ENCODE assay signal across 9 cellular contexts in the genomic region with DNA sequence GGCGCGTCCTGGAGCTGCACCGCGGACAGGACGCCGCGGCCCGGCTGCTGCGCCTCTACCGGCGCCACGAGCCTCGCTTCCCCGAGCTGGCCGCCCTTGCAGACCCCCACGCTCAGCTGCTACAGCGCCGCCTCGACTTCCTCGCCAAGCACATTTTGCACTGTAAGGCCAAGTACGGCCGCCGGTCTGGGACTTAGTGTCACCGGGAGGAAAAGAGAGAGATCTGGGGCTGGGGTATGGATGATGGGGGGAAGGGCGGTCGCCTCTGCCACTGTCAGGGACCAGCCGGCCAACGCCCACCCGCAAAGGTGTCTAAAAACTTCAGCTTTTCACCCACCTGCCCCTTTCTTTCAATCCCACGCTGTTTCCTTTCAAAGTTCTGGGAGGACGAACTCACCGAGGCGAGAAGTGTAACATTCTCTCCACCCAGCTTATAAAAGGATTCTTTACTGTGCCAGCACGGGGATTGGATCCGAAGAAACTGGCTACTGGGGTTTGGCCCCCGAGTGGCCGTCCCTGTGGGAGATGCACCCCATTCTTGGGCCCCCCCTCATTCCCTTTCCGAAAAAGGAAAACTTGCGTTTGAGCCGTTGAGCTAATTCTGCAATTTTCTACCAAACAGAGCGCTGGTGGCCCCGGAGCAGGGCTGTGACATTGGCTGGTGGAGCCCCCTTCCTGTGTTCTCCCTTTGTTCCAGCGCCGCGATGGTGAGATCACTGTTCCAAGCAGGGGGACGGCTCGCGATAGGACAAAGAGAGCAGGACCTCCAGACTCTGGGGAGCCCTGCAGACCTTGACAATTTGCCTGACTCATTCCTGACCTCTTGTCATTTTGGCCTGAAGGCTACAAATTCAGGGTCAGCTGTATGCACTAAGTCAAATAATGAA. TPM values are rescaled to one million over a fixed set of nuclear protein-coding genes. Genes with fewer than 3 reads are reported as not detected.
DNase-seq lines count a peak whose midpoint lies in the region; ATAC-seq, FAIRE-seq and TF ChIP-seq lines count a peak whose summit lies in the region.
"Had no signal": no experiment of that assay in that cellular context is flagged by ENCODE, and none has a peak within 500 bp of the region (broad histone marks: within the 10 kb centered on the region; RNA-seq: fewer than 3 reads in every experiment).

No MANE protein-coding gene starts in this region.

- no peaks in the 10 kb centered on the region for H3K9me3 ChIP-seq in endothelial cell of umbilical vein (replicated peaks; ENCODE audit: control insufficient read depth, insufficient read depth, low read length)
- no peaks in the 10 kb centered on the region for H3K9me3 ChIP-seq in muscle layer of colon (ENCODE audit: low read length)

- H3K4me3 ChIP-seq in endothelial cell of umbilical vein (replicated peaks in 1 of 3; ENCODE audit: insufficient read depth in 1 of 3, low read depth in 1 of 3, low read length in 3 of 3) (peak overlapping the region; percentile 54 to 75 (median 62)), muscle layer of colon (ENCODE audit: low read depth in 1 of 2, low read length in 2 of 2) (peak overlapping the region; percentile 24 to 53)

- peaks cover 21% of the 10 kb centered on the region for H3K79me2 ChIP-seq in endothelial cell of umbilical vein (ENCODE audit: control insufficient read depth, insufficient read depth, low read length)

- no peaks in the 10 kb centered on the region for H3K9me1 ChIP-seq in endothelial cell of umbilical vein (replicated peaks; ENCODE audit: control insufficient read depth, extremely low read depth, insufficient read depth, low read length)

- H4K20me1 ChIP-seq in endothelial cell of umbilical vein (replicated peaks; ENCODE audit: control insufficient read depth, extremely low read depth, insufficient read depth, low read length), result no peaks in the 10 kb centered on the region

- H3K27ac ChIP-seq in endothelial cell of umbilical vein (ENCODE audit: insufficient read depth, low read depth, low read length), result peak overlapping the region; percentile 92
- H3K27ac ChIP-seq in muscle layer of colon (ENCODE audit: low read depth, low read length), result no peak overlapping the region

- DNase-seq in NCI-H1105 treated with DMSO at 0.1 percent for 48 hours (lab: John Stamatoyannopoulos, UW) (peak; percentile 40), NCI-H1105 (lab: John Stamatoyannopoulos, UW) (no peak), SHP77 treated with DMSO at 0.1 percent for 48 hours (lab: John Stamatoyannopoulos, UW) (peak; percentile 35), endothelial cell of umbilical vein (ENCODE audit: low read depth, low spot score) (peak; percentile 43), NCI-H128 (lab: John Stamatoyannopoulos, UW; ENCODE audit: unreplicated experiment) (no peak)
- no peak for DNase-seq in effector CD4-positive, alpha-beta T cell

- peak; percentile 28 for FAIRE-seq in endothelial cell of umbilical vein (lab: Jason Lieb, UNC)

- intact Hi-C loops in endothelial cell of umbilical vein (cut with micrococcal nuclease), result loop anchor here (1.0 to 5.0 kb wide), 6 partner anchors 92 to 1748 kb away; no protein-coding TSS in a partner anchor

- TF ChIP-seq CTCF in endothelial cell of umbilical vein (IDR thresholded peaks at IDR 0.05; ENCODE audit: extremely low read depth in 1 of 2, insufficient read depth in 1 of 2, low read depth in 1 of 2, low read length in 2 of 2), result peak in 1 of 2 donors; percentile 12

- CTCF ChIA-PET in endothelial cell of umbilical vein (lab: Charles Lee), result interaction anchor here (0.6 to 4.8 kb wide), 18 partner anchors 9 to 646 kb away, joined by 3 to 152 read pairs (median 4); a partner anchor contains a TSS

- dilution Hi-C loops in endothelial cell of umbilical vein (cut with MboI; ENCODE audit: extremely low pct_ligation_motif_present, low sequenced_read_pairs), result loop anchor here (25.0 kb wide), 1 partner anchor 642 kb away; no protein-coding TSS in a partner anchor

- H3K36me3 ChIP-seq in endothelial cell of umbilical vein (ENCODE audit: control insufficient read depth in 2 of 2, extremely low read depth in 1 of 2, insufficient read depth in 2 of 2, low read length in 2 of 2), result no peaks in the 10 kb centered on the region
- no peaks in the 10 kb centered on the region for H3K36me3 ChIP-seq in muscle layer of colon (ENCODE audit: insufficient read depth, low read length)

- peak overlapping the region; percentile 86 for H3K4me2 ChIP-seq in endothelial cell of umbilical vein (ENCODE audit: insufficient read depth, low read length)

- peaks cover 49% of the 10 kb centered on the region for H3K4me1 ChIP-seq in endothelial cell of umbilical vein (ENCODE audit: control insufficient read depth, extremely low read depth, insufficient read depth, low read length)
- peaks cover 10% of the 10 kb centered on the region for H3K4me1 ChIP-seq in muscle layer of colon (ENCODE audit: insufficient read depth, low read length)

- peak; percentile 18 for ATAC-seq in HG02763 (IDR thresholded peaks at IDR 0.05; ENCODE audit: unreplicated experiment)

- H3K9ac ChIP-seq in endothelial cell of umbilical vein (replicated peaks; ENCODE audit: extremely low read depth, insufficient read depth, low read length) (peak overlapping the region; percentile 96), muscle layer of colon (ENCODE audit: low read length) (no peak overlapping the region)

- H3K27me3 ChIP-seq in endothelial cell of umbilical vein (ENCODE audit: control insufficient read depth in 2 of 2, insufficient read depth in 2 of 2, low read length in 2 of 2) (peaks cover 3 to 6% of the 10 kb centered on the region in 2 experiments), muscle layer of colon (ENCODE audit: control insufficient read depth in 1 of 2, insufficient read depth in 2 of 2, low read length in 2 of 2) (peaks cover 22 to 27% of the 10 kb centered on the region in 2 donors)

- peak overlapping the region; percentile 19 for H2AFZ ChIP-seq in endothelial cell of umbilical vein (ENCODE audit: low read depth, low read length)

- TSS peak; percentile 60 for BruUV-seq in endothelial cell of umbilical vein (replicated peaks; lab: Mats Ljungman, UMichigan)

- TF ChIP-seq POLR2A in endothelial cell of umbilical vein (IDR thresholded peaks at IDR 0.05; ENCODE audit: low read depth, low read length), result no peak

- POLR2A ChIA-PET in endothelial cell of umbilical vein (lab: Charles Lee), result interaction anchor here (1.0 to 1.1 kb wide), 2 partner anchors 10 to 42 kb away, joined by 3 read pairs; a partner anchor contains a TSS

TF ChIP-seq in endothelial cell of umbilical vein, 7 proteins besides CTCF, POLR2A, EP300 and RAD21:
- no peak for TF ChIP-seq GATA2 (IDR thresholded peaks at IDR 0.05; ENCODE audit: insufficient read depth, insufficient read length, low read depth, low read length)
- TF ChIP-seq FOS (IDR thresholded peaks at IDR 0.05; ENCODE audit: borderline replicate concordance, insufficient read depth, low read length), result peak; percentile 28
TF ChIP-seq in endothelial cell of umbilical vein: peak in this region for 1.

RNA-seq across cellular contexts. Expression of a gene that starts 1.7 kb away (rescaled TPM):
- total RNA-seq in endothelial cell of umbilical vein, result 23.7 and 26.6 TPM in 2 replicates
- polyA plus RNA-seq in endothelial cell of umbilical vein, result 9.2 and 11.1 TPM in 2 replicates
- polyA plus RNA-seq in endothelial cell of umbilical vein (2011; cell fraction: cytosol; rRNA removed), result 7.3 and 8.4 TPM in 2 replicates
- 7.5 and 9.6 TPM in 2 replicates for polyA plus RNA-seq in endothelial cell of umbilical vein (2011; cell fraction: nucleus; rRNA removed)
- 14.5 and 18.8 TPM in 2 replicates for polyA plus RNA-seq in endothelial cell of umbilical vein (2012)
- polyA minus RNA-seq in endothelial cell of umbilical vein, result 5.2 and 5.7 TPM in 2 replicates
- polyA minus RNA-seq in endothelial cell of umbilical vein (2011; cell fraction: cytosol; rRNA and poly(A)+ RNA removed), result 5.5 TPM
- 3.9 and 8.0 TPM in 2 replicates for polyA minus RNA-seq in endothelial cell of umbilical vein (2011; cell fraction: nucleus; rRNA and poly(A)+ RNA removed)
- total RNA-seq: CD4-positive, CD25-positive, alpha-beta regulatory T cell had no signal
- polyA plus RNA-seq: CD4-positive, CD25-positive, alpha-beta regulatory T cell had no signal

RNA-seq across cellular contexts. Expression of a gene that starts 42.6 kb away (rescaled TPM):
- 62.3 and 72.0 TPM in 2 replicates for total RNA-seq in endothelial cell of umbilical vein
- 20.9 and 31.7 TPM in 2 replicates for polyA plus RNA-seq in endothelial cell of umbilical vein
- 48.7 and 50.3 TPM in 2 replicates for polyA plus RNA-seq in endothelial cell of umbilical vein (2011; cell fraction: cytosol; rRNA removed)
- 82.4 and 92.5 TPM in 2 replicates for polyA plus RNA-seq in endothelial cell of umbilical vein (2011; cell fraction: nucleus; rRNA removed)
- 48.1 and 49.6 TPM in 2 replicates for polyA plus RNA-seq in endothelial cell of umbilical vein (2012)
- polyA minus RNA-seq in endothelial cell of umbilical vein, result 108 and 131 TPM in 2 replicates
- polyA minus RNA-seq in endothelial cell of umbilical vein (2011; cell fraction: cytosol; rRNA and poly(A)+ RNA removed), result 56.6 TPM
- polyA minus RNA-seq in endothelial cell of umbilical vein (2011; cell fraction: nucleus; rRNA and poly(A)+ RNA removed), result 21.0 and 29.0 TPM in 2 replicates

Comparison
In these comparisons a context has a peak if more than half of its experiments do, and no peak if none do; other contexts are left out.
1. DNase-seq: peak in NCI-H1105 treated with DMSO at 0.1 percent for 48 hours (single experiment), SHP77 treated with DMSO at 0.1 percent for 48 hours (single experiment) and endothelial cell of umbilical vein (single experiment); none in NCI-H1105 (single experiment), NCI-H128 (single experiment) and effector CD4-positive, alpha-beta T cell (single experiment).